In the genomic region with DNA sequence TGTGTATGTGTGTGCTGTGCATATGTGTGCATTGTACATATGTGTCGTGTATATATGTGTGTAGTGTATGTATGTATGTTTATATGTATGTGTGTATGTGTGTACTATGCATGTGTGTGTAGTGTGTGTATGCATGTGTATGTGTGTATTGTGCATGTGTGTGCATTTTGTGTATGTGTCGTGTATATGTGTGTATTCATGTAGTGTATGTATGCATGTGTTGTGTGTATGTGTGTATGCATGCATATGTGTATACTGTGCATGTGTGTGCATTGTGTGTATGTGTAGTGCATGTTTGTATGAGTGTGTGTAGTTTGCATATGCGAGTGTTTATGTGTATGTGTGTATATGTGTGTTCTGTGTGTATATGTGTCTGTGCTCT, we compare ENCODE assay signal across 30 cellular contexts. TPM values are rescaled to one million over a fixed set of nuclear protein-coding genes. Genes with fewer than 3 reads are reported as not detected.
"Had no signal": no experiment of that assay in that cellular context is flagged by ENCODE, and none has a peak within 500 bp of the region (broad histone marks: within the 10 kb centered on the region; RNA-seq: fewer than 3 reads in every experiment).

No MANE protein-coding gene starts in this region.

- H3K4me3 ChIP-seq: esophagus squamous epithelium, left ventricle myocardium inferior, lung, mucosa of descending colon, ovary, skin epidermis, thyroid gland had no signal

- H3K27ac ChIP-seq: epithelial cell of prostate, left ventricle myocardium inferior, ovary, skin epidermis, thyroid gland had no signal

- H3K27ac Mint-ChIP-seq: activated CD8-positive, alpha-beta T cell treated with anti-CD3 and anti-CD28 coated beads, Interleukin-2, amount 10 ng/mL, durations not matched to agents 7 days and 5 days; activated naive CD8-positive, alpha-beta T cell; WTC11 had no signal

- H3K27me3 ChIP-seq: esophagus squamous epithelium, ovary, thyroid gland had no signal

- H3K27me3 Mint-ChIP-seq: activated naive CD8-positive, alpha-beta T cell; stimulated activated naive CD8-positive, alpha-beta T cell treated with anti-CD3 and anti-CD28 coated beads, Interleukin-15, amount 100 ng/mL, for 72 hours had no signal

- H3K4me3 Mint-ChIP-seq: activated CD8-positive, alpha-beta T cell treated with anti-CD3 and anti-CD28 coated beads, Interleukin-2, amount 10 ng/mL, durations not matched to agents 7 days and 5 days; activated naive CD8-positive, alpha-beta T cell; activated T-cell treated with anti-CD3 and anti-CD28 coated beads, Interleukin-2, amount 50 U/mL, for 72 hours; stimulated activated naive CD8-positive, alpha-beta T cell treated with anti-CD3 and anti-CD28 coated beads, Interleukin-15, amount 100 ng/mL, for 72 hours; WTC11 had no signal

- H3K36me3 Mint-ChIP-seq: activated naive CD8-positive, alpha-beta T cell; WTC11 had no signal

- H3K36me3 ChIP-seq: esophagus squamous epithelium, left ventricle myocardium inferior, ovary, thyroid gland had no signal

- DNase-seq: activated CD8-positive, alpha-beta T cell treated with anti-CD3 and anti-CD28 coated beads, Interleukin-2, amount 10 ng/mL, durations not matched to agents 7 days and 5 days; activated naive CD4-positive, alpha-beta T cell; activated T-cell treated with anti-CD3 and anti-CD28 coated beads for 4 hours; anterior cingulate cortex; effector CD8-positive, alpha-beta T cell; esophagus squamous epithelium; foreskin melanocyte; glutamatergic neuron; left ventricle myocardium inferior; ovary; stimulated activated CD4-positive, alpha-beta T cell treated with anti-CD3 and anti-CD28 coated beads, Interleukin-12 subunit alpha, Interleukin-12 subunit beta, amount 100 ng/mL, for 4 hours; stimulated activated CD4-positive, alpha-beta T cell treated with anti-CD3 and anti-CD28 coated beads, Interleukin-4, amount 100 ng/mL, for 1 hour; stimulated activated naive CD8-positive, alpha-beta T cell treated with anti-CD3 and anti-CD28 coated beads, Interleukin-15, amount 100 ng/mL, for 72 hours; substantia nigra; T-helper 2 cell; thyroid gland had no signal

- H3K9me3 ChIP-seq: esophagus squamous epithelium, left ventricle myocardium inferior, mucosa of descending colon, ovary, thyroid gland had no signal

- H3K9me3 Mint-ChIP-seq: activated T-cell treated with anti-CD3 and anti-CD28 coated beads, Interleukin-2, amount 50 U/mL, for 72 hours; stimulated activated naive CD8-positive, alpha-beta T cell treated with anti-CD3 and anti-CD28 coated beads, Interleukin-15, amount 100 ng/mL, for 72 hours had no signal

RNA-seq across cellular contexts. Expression of gene CCL17, which starts 15.5 kb away (rescaled TPM):
- total RNA-seq: dermis microvascular lymphatic vessel endothelial cell, left ventricle myocardium inferior, mesenteric fat pad, mucosa of descending colon, myocyte, ovary, progenitor cell of endocrine pancreas, renal cortical epithelial cell, sciatic nerve, thyroid gland, WTC11 had no signal

RNA-seq across cellular contexts. Expression of gene CX3CL1, which starts 16.8 kb away (rescaled TPM):
- total RNA-seq: activated CD8-positive, alpha-beta T cell treated with anti-CD3 and anti-CD28 coated beads, Interleukin-2, amount 10 ng/mL, durations not matched to agents 7 days and 5 days; activated T-cell treated with anti-CD3 and anti-CD28 coated beads, Interleukin-2, amount 50 U/mL, for 72 hours; myocyte had no signal

RNA-seq across cellular contexts. Expression of gene CCL22, which starts 30.5 kb away (rescaled TPM):
- total RNA-seq: dermis microvascular lymphatic vessel endothelial cell, left ventricle myocardium inferior, mesenteric fat pad, myocyte, progenitor cell of endocrine pancreas, renal cortical epithelial cell, thyroid gland, ureter had no signal
